In genomic region chr6:18565231-18565630, GRCh38 we compare ENCODE assay signal across 11 cellular contexts.
"Had no signal": no experiment of that assay in that cellular context is flagged by ENCODE, and none has a peak within 500 bp of the region (broad histone marks: within the 10 kb centered on the region; RNA-seq: fewer than 3 reads in every experiment).

No MANE protein-coding gene starts in this region.

- H3K4me3 ChIP-seq: GM23248, GM23338, HAP-1 had no signal

- H3K9ac ChIP-seq: GM23248 had no signal

- DNase-seq: GM23248, GOT3, H7, H9, HCEC 1CT, HFFc6 had no signal

- ATAC-seq: GM23338, HCT116 had no signal

- H3K36me3 ChIP-seq: HAP-1 had no signal

- FAIRE-seq: H1, H54 had no signal

- H3K4me2 ChIP-seq: GM23338 had no signal

- H2AFZ ChIP-seq: GM23248, GM23338 had no signal

- H3K4me1 ChIP-seq: HAP-1 had no signal

- H3K27ac ChIP-seq: GM23248 had no signal

- H3K9me3 ChIP-seq: HAP-1 had no signal
